Comparison of ENCODE assay signal across 1 cellular context in the genomic region with DNA sequence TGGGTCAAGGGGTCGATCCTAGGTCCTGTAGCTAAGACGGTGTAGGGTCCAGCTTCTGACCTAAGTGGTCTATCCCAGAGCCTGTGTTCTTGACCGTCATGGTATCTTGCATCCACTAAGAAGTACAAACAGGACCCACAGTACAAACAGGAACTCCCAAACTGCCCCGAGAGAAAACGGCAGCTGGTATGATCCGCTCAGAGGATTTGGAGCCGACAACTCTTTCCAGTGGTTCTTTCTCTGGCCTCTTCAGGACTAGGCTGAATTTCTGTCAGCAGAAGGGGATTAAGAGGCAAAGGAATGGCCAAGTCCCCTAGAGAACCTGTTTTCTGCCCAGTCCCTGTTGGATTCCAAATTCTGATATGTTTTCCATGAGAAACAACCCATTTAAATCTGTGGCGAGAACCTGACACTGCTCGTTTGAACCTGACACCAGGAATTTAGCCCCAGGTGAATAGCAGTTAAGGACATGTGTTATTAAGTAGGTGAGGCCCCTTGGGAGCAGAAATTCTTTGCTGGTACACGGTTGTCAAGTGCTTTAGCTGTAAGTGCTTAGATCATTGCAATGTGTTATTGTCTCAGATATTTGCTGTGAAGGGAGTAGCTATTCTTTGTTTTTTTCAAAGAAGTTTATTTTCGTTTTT.
TF ChIP-seq lines count a peak whose summit lies in the region.

No MANE protein-coding gene starts in this region.

TF ChIP-seq in Ishikawa, 13 proteins besides CTCF, POLR2A, EP300 and RAD21 (continued from another document):
- TF ChIP-seq FOXM1 (IDR thresholded peaks at IDR 0.05; ENCODE audit: borderline replicate concordance, low read depth) (peak; percentile 55; the same call in 1 of the 2 replicates), TEAD4 (IDR thresholded peaks at IDR 0.05) (peak; percentile 80), CEBPB (IDR thresholded peaks at IDR 0.05) (no peak), CREB1 (IDR thresholded peaks at IDR 0.05; ENCODE audit: low read depth) (no peak)
- TF ChIP-seq, protein P1, sequence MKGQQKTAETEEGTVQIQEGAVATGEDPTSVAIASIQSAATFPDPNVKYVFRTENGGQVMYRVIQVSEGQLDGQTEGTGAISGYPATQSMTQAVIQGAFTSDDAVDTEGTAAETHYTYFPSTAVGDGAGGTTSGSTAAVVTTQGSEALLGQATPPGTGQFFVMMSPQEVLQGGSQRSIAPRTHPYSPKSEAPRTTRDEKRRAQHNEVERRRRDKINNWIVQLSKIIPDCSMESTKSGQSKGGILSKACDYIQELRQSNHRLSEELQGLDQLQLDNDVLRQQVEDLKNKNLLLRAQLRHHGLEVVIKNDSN (IDR thresholded peaks at IDR 0.05): no peak
- TF ChIP-seq, protein P2, sequence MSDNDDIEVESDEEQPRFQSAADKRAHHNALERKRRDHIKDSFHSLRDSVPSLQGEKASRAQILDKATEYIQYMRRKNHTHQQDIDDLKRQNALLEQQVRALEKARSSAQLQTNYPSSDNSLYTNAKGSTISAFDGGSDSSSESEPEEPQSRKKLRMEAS (IDR thresholded peaks at IDR 0.05): peak; percentile 48; the same call in 1 of the 2 replicates
TF ChIP-seq in Ishikawa: peak in this region for 5.
